ENCODE assay signal across 9 cellular contexts in genomic region chr6:37648465-37649330, GRCh38. TPM values are rescaled to one million over a fixed set of nuclear protein-coding genes. Genes with fewer than 3 reads are reported as not detected.
DNase-seq lines count a peak whose midpoint lies in the region; ATAC-seq and TF ChIP-seq lines count a peak whose summit lies in the region.
"Had no signal": no experiment of that assay in that cellular context is flagged by ENCODE, and none has a peak within 500 bp of the region (broad histone marks: within the 10 kb centered on the region; RNA-seq: fewer than 3 reads in every experiment).

No MANE protein-coding gene starts in this region.

- peaks cover 3% of the 10 kb centered on the region for H3K4me1 ChIP-seq in foreskin keratinocyte
- H3K4me1 ChIP-seq: SJSA1 had no signal

- peaks cover 3% of the 10 kb centered on the region for H3K27me3 ChIP-seq in foreskin keratinocyte
- H3K27me3 ChIP-seq: SJSA1 had no signal

- in situ Hi-C loops in GM13976 (cut with MboI; ENCODE audit: low sequenced_read_pairs, unreplicated experiment) = no loop called here

- TF ChIP-seq CTCF in GM13976 (IDR thresholded peaks at IDR 0.05; ENCODE audit: borderline replicate concordance, control extremely low read depth, extremely low read depth, insufficient read depth, missing control alignments) (no peak), foreskin keratinocyte (conservative IDR thresholded peaks at IDR 0.05) (no peak), GM10266 (IDR thresholded peaks at IDR 0.05; ENCODE audit: control insufficient read depth, insufficient read depth, low read depth, missing control alignments) (no peak)

- ATAC-seq in foreskin keratinocyte (peak; percentile 96), HG02973 (IDR thresholded peaks at IDR 0.05; ENCODE audit: unreplicated experiment) (no peak), GM21737 (IDR thresholded peaks at IDR 0.05; ENCODE audit: unreplicated experiment) (no peak)

- H3K27ac ChIP-seq in foreskin keratinocyte = no peak overlapping the region
- H3K27ac ChIP-seq: SJSA1 had no signal

- DNase-seq in GM13976 (ENCODE audit: low spot score) (peak; percentile 46), foreskin keratinocyte (peak in 1 of 2 donors; percentile 79), retina (peak; percentile 70), GM10266 (ENCODE audit: extremely low spot score) (no peak), NCI-H1436 treated with DMSO at 0.1 percent for 48 hours (lab: John Stamatoyannopoulos, UW) (no peak)
- DNase-seq in activated CD4-positive, alpha-beta T cell treated with anti-CD3 and anti-CD28 coated beads for 48 hours = peak; percentile 57

RNA-seq across cellular contexts. Expression of gene MDGA1, which starts 49.0 kb away (rescaled TPM):
- 0.32 and 1.5 TPM in 2 replicates for total RNA-seq in foreskin keratinocyte
- polyA plus RNA-seq in foreskin keratinocyte = 0.18 and 1.0 TPM in 2 replicates

Comparison
In these comparisons a context has a peak if more than half of its experiments do, and no peak if none do; other contexts are left out.
1. DNase-seq: peak in GM13976 (single experiment), activated CD4-positive, alpha-beta T cell treated with anti-CD3 and anti-CD28 coated beads for 48 hours (single experiment) and retina (single experiment); none in GM10266 (single experiment) and NCI-H1436 treated with DMSO at 0.1 percent for 48 hours (single experiment).